20 cellular contexts compared by ENCODE assay signal in genomic region chr1:71351438-71351837, GRCh38.
A peak's percentile ranks its signal among the peaks of the same experiment; 100 is the strongest.
DNase-seq lines count a peak whose midpoint lies in the region; ATAC-seq, FAIRE-seq and TF ChIP-seq lines count a peak whose summit lies in the region.
"Had no signal": no experiment of that assay in that cellular context is flagged by ENCODE, and none has a peak within 500 bp of the region (broad histone marks: within the 10 kb centered on the region; RNA-seq: fewer than 3 reads in every experiment).

No MANE protein-coding gene starts in this region.

- no peaks in the 10 kb centered on the region for H3K36me3 ChIP-seq in ACC112 (ENCODE audit: insufficient read depth, low read length)
- H3K36me3 ChIP-seq: neutrophil, sigmoid colon, transverse colon had no signal

- ATAC-seq in GM18870 (IDR thresholded peaks at IDR 0.05; ENCODE audit: unreplicated experiment): no peak
- ATAC-seq in HG03439 (IDR thresholded peaks at IDR 0.05; ENCODE audit: unreplicated experiment): no peak
- ATAC-seq: stimulated activated effector memory CD8-positive, alpha-beta T cell treated with anti-CD3 and anti-CD28 coated beads, Interleukin-12 subunit alpha, Interleukin-12 subunit beta, amount 100 ng/mL, for 72 hours had no signal

- H3K4me3 ChIP-seq in ACC112 (ENCODE audit: low read depth, low read length) (peak overlapping the region; percentile 50), astrocyte of the cerebellum (ENCODE audit: low read depth, low read length) (no peak overlapping the region)
- H3K4me3 ChIP-seq: hepatocyte, sigmoid colon, transverse colon had no signal

- H3K36me3 Mint-ChIP-seq in HFFc6 (ENCODE audit: low read depth): peaks cover 8% of the 10 kb centered on the region; the same call in 1 of the 2 replicates
- H3K36me3 Mint-ChIP-seq: activated naive CD8-positive, alpha-beta T cell treated with anti-CD3 and anti-CD28 coated beads, Interleukin-2, amount 10 ng/mL, durations not matched to agents 7 days and 5 days; stimulated activated effector memory CD8-positive, alpha-beta T cell treated with anti-CD3 and anti-CD28 coated beads, Interleukin-12 subunit alpha, Interleukin-12 subunit beta, amount 100 ng/mL, for 72 hours had no signal

- peak overlapping the region; percentile 78 for H3K27ac ChIP-seq in ACC112 (ENCODE audit: low read depth, low read length)
- H3K27ac ChIP-seq: hepatocyte, neutrophil, sigmoid colon, transverse colon had no signal

- no peaks in the 10 kb centered on the region for H3K27me3 Mint-ChIP-seq in HFFc6 (ENCODE audit: insufficient read depth)
- H3K27me3 Mint-ChIP-seq: activated naive CD8-positive, alpha-beta T cell treated with anti-CD3 and anti-CD28 coated beads, Interleukin-2, amount 10 ng/mL, durations not matched to agents 7 days and 5 days had no signal

- H3K79me2 ChIP-seq in ACC112 (ENCODE audit: control insufficient read depth, insufficient read depth, low read length, unreplicated experiment): no peaks in the 10 kb centered on the region
- H3K79me2 ChIP-seq: hepatocyte had no signal

- TF ChIP-seq CTCF in HFFc6 (IDR thresholded peaks at IDR 0.05) (no peak), astrocyte of the cerebellum (IDR thresholded peaks at IDR 0.05; ENCODE audit: low read depth, low read length, missing control alignments) (no peak)

- in situ Hi-C loops in astrocyte of the cerebellum (cut with HindIII; ENCODE audit: low sequenced_read_pairs): no loop called here

- FAIRE-seq in GM12892 (lab: Jason Lieb, UNC): no peak
- FAIRE-seq: TTC549 had no signal

- no peak overlapping the region for H3K27ac Mint-ChIP-seq in HFFc6
- H3K27ac Mint-ChIP-seq: activated naive CD8-positive, alpha-beta T cell treated with anti-CD3 and anti-CD28 coated beads, Interleukin-2, amount 10 ng/mL, durations not matched to agents 7 days and 5 days; stimulated activated effector memory CD8-positive, alpha-beta T cell treated with anti-CD3 and anti-CD28 coated beads, Interleukin-12 subunit alpha, Interleukin-12 subunit beta, amount 100 ng/mL, for 72 hours had no signal

- H3K4me3 Mint-ChIP-seq in HFFc6: no peak overlapping the region
- H3K4me3 Mint-ChIP-seq: activated naive CD8-positive, alpha-beta T cell treated with anti-CD3 and anti-CD28 coated beads, Interleukin-2, amount 10 ng/mL, durations not matched to agents 7 days and 5 days; stimulated activated effector memory CD8-positive, alpha-beta T cell treated with anti-CD3 and anti-CD28 coated beads, Interleukin-12 subunit alpha, Interleukin-12 subunit beta, amount 100 ng/mL, for 72 hours had no signal

- H2AFZ ChIP-seq in ACC112 (ENCODE audit: low read length, unreplicated experiment): peak overlapping the region; percentile 63
- H2AFZ ChIP-seq: hepatocyte had no signal

- TF ChIP-seq POLR2A in GM12892 (IDR thresholded peaks at IDR 0.05; ENCODE audit: low read depth, low read length): no peak

- H3K27me3 ChIP-seq in ACC112 (ENCODE audit: insufficient read depth, low read length): no peaks in the 10 kb centered on the region
- H3K27me3 ChIP-seq: hepatocyte, neutrophil, sigmoid colon, transverse colon had no signal

- H3K9me3 Mint-ChIP-seq in HFFc6: no peaks in the 10 kb centered on the region

- peaks cover 23% of the 10 kb centered on the region for H3K4me1 ChIP-seq in ACC112 (ENCODE audit: control insufficient read depth, insufficient read depth, low read length, unreplicated experiment)
- H3K4me1 ChIP-seq: transverse colon had no signal

- H3K4me1 Mint-ChIP-seq in HFFc6 (ENCODE audit: low read depth): peaks cover 32% of the 10 kb centered on the region
- H3K4me1 Mint-ChIP-seq: activated naive CD8-positive, alpha-beta T cell treated with anti-CD3 and anti-CD28 coated beads, Interleukin-2, amount 10 ng/mL, durations not matched to agents 7 days and 5 days; stimulated activated effector memory CD8-positive, alpha-beta T cell treated with anti-CD3 and anti-CD28 coated beads, Interleukin-12 subunit alpha, Interleukin-12 subunit beta, amount 100 ng/mL, for 72 hours had no signal

- DNase-seq in HFFc6 (peak; percentile 66), astrocyte of the cerebellum (ENCODE audit: low read depth) (peak; percentile 48), hepatic stellate cell (ENCODE audit: low spot score) (peak; percentile 9), GM12892 (ENCODE audit: insufficient read length) (no peak)
- no peak for DNase-seq in stimulated activated CD4-positive, alpha-beta T cell treated with anti-CD3 and anti-CD28 coated beads, Interleukin-1b, Interleukin-23, amount 100 ng/mL, for 48 hours
- DNase-seq: ACHN; activated naive CD8-positive, alpha-beta T cell treated with anti-CD3 and anti-CD28 coated beads, Interleukin-2, amount 10 ng/mL, durations not matched to agents 7 days and 5 days; activated T-cell treated with anti-CD3 and anti-CD28 coated beads, Interleukin-2, amount 50 U/mL, for 48 hours; MM.1S; NCI-H187 treated with DMSO at 0.1 percent for 48 hours; NCI-H69; sigmoid colon; transverse colon had no signal

Comparison
In these comparisons a context has a peak if more than half of its experiments do, and no peak if none do; other contexts are left out.
1. DNase-seq: peak in HFFc6 (single experiment), astrocyte of the cerebellum (single experiment) and hepatic stellate cell (single experiment); none in stimulated activated CD4-positive, alpha-beta T cell treated with anti-CD3 and anti-CD28 coated beads, Interleukin-1b, Interleukin-23, amount 100 ng/mL, for 48 hours (single experiment) and GM12892 (single experiment).